In genomic region chr5:37495668-37496067, GRCh38 we compare ENCODE assay signal across 15 cellular contexts.
A peak's percentile ranks its signal among the peaks of the same experiment; 100 is the strongest.
DNase-seq lines count a peak whose midpoint lies in the region; ATAC-seq and TF ChIP-seq lines count a peak whose summit lies in the region.
"Had no signal": no experiment of that assay in that cellular context is flagged by ENCODE, and none has a peak within 500 bp of the region (broad histone marks: within the 10 kb centered on the region; RNA-seq: fewer than 3 reads in every experiment).

No MANE protein-coding gene starts in this region.

- H3K36me3 ChIP-seq in esophagus muscularis mucosa, result peaks cover 0 to 9% (median 0%) of the 10 kb centered on the region in 4 donors
- H3K36me3 ChIP-seq: uterus had no signal

- H3K9me3 ChIP-seq in esophagus muscularis mucosa, result no peaks in the 10 kb centered on the region
- H3K9me3 ChIP-seq in T-helper 17 cell (ENCODE audit: control insufficient read depth, low read length, poor library complexity, severe bottlenecking), result no peaks in the 10 kb centered on the region
- H3K9me3 ChIP-seq: uterus had no signal

- no peak for TF ChIP-seq CTCF in esophagus muscularis mucosa (IDR thresholded peaks at IDR 0.05)

- TF ChIP-seq POLR2A in esophagus muscularis mucosa (IDR thresholded peaks at IDR 0.05; ENCODE audit: low read depth), result no peak

- TF ChIP-seq EP300 in esophagus muscularis mucosa (IDR thresholded peaks at IDR 0.05), result no peak

- ATAC-seq in T-helper 17 cell, result no peak
- ATAC-seq in stimulated activated naive B cell treated with anti-CD40 and anti-IgM and Interleukin-4, amounts not matched to agents 10 μg/mL and 1 μg/mL and 100 μg/mL, for 72 hours (replicated peaks), result no peak
- ATAC-seq in activated naive CD4-positive, alpha-beta T cell treated with anti-CD3 and anti-CD28 coated beads, Interleukin-2, amount 50 U/mL, for 72 hours, result no peak
- ATAC-seq: activated CD8-positive, alpha-beta T cell treated with anti-CD3 and anti-CD28 coated beads, Interleukin-2, amount 10 ng/mL, durations not matched to agents 7 days and 5 days; effector memory CD8-positive, alpha-beta T cell had no signal

- no peak overlapping the region for H3K27ac Mint-ChIP-seq in T-helper 17 cell
- no peak overlapping the region for H3K27ac Mint-ChIP-seq in stimulated activated naive B cell treated with anti-CD40 and anti-IgM and Interleukin-4, amounts not matched to agents 10 μg/mL and 1 μg/mL and 100 μg/mL, for 72 hours
- H3K27ac Mint-ChIP-seq in activated naive CD4-positive, alpha-beta T cell treated with anti-CD3 and anti-CD28 coated beads, Interleukin-2, amount 50 U/mL, for 72 hours, result no peak overlapping the region
- H3K27ac Mint-ChIP-seq: activated CD8-positive, alpha-beta T cell treated with anti-CD3 and anti-CD28 coated beads, Interleukin-2, amount 10 ng/mL, durations not matched to agents 7 days and 5 days; activated naive CD8-positive, alpha-beta T cell treated with anti-CD3 and anti-CD28 coated beads for 36 hours had no signal

- peaks cover 20% of the 10 kb centered on the region for H3K4me1 Mint-ChIP-seq in T-helper 17 cell
- H3K4me1 Mint-ChIP-seq in stimulated activated naive B cell treated with anti-CD40 and anti-IgM and Interleukin-4, amounts not matched to agents 10 μg/mL and 1 μg/mL and 100 μg/mL, for 72 hours, result peaks cover 0 to 1% of the 10 kb centered on the region in 2 donors
- H3K4me1 Mint-ChIP-seq: activated naive CD8-positive, alpha-beta T cell treated with anti-CD3 and anti-CD28 coated beads for 36 hours had no signal

- peaks cover 0 to 4% of the 10 kb centered on the region in 2 donors for H3K9me3 Mint-ChIP-seq in stimulated activated naive B cell treated with anti-CD40 and anti-IgM and Interleukin-4, amounts not matched to agents 10 μg/mL and 1 μg/mL and 100 μg/mL, for 72 hours
- no peaks in the 10 kb centered on the region for H3K9me3 Mint-ChIP-seq in activated naive CD4-positive, alpha-beta T cell treated with anti-CD3 and anti-CD28 coated beads, Interleukin-2, amount 50 U/mL, for 72 hours
- H3K9me3 Mint-ChIP-seq: activated naive CD8-positive, alpha-beta T cell treated with anti-CD3 and anti-CD28 coated beads for 36 hours; effector memory CD8-positive, alpha-beta T cell had no signal

- WGBS in esophagus muscularis mucosa, result 29% methylated on average over 1 of the region's 1 CpG

- peaks cover 0 to 41% (median 25%) of the 10 kb centered on the region in 4 donors for H3K4me1 ChIP-seq in esophagus muscularis mucosa
- H3K4me1 ChIP-seq: uterus had no signal

- DNase-seq in Daoy (ENCODE audit: low read depth) (peak; percentile 52), RPMI7951 (ENCODE audit: low read depth) (peak; percentile 84), esophagus muscularis mucosa (ENCODE audit: extremely low spot score) (no peak), renal cortical epithelial cell (ENCODE audit: low read depth) (peak; percentile 97), T-helper 17 cell (no peak)
- no peak for DNase-seq in activated effector memory CD4-positive, alpha-beta T cell treated with Interleukin-2 at 50 U/mL for 16 hours
- DNase-seq in stimulated activated naive B cell treated with anti-CD40 and anti-IgM and Interleukin-4, amounts not matched to agents 10 μg/mL and 1 μg/mL and 100 μg/mL, for 72 hours, result no peak
- DNase-seq in activated naive CD4-positive, alpha-beta T cell treated with anti-CD3 and anti-CD28 coated beads, Interleukin-2, amount 50 U/mL, for 72 hours (ENCODE audit: low spot score in 2 of 2), result no peak
- DNase-seq: activated CD8-positive, alpha-beta T cell treated with anti-CD3 and anti-CD28 coated beads, Interleukin-2, amount 10 ng/mL, durations not matched to agents 7 days and 5 days; activated naive CD8-positive, alpha-beta T cell treated with anti-CD3 and anti-CD28 coated beads for 36 hours; effector memory CD8-positive, alpha-beta T cell; naive B cell; NCI-H748 treated with DMSO at 0.1 percent for 48 hours; uterus had no signal

- H3K27me3 Mint-ChIP-seq in T-helper 17 cell, result no peaks in the 10 kb centered on the region
- H3K27me3 Mint-ChIP-seq in stimulated activated naive B cell treated with anti-CD40 and anti-IgM and Interleukin-4, amounts not matched to agents 10 μg/mL and 1 μg/mL and 100 μg/mL, for 72 hours, result no peaks in the 10 kb centered on the region
- H3K27me3 Mint-ChIP-seq: activated naive CD8-positive, alpha-beta T cell treated with anti-CD3 and anti-CD28 coated beads for 36 hours; effector memory CD8-positive, alpha-beta T cell; naive B cell had no signal

- no peak overlapping the region for H3K4me3 ChIP-seq in esophagus muscularis mucosa
- H3K4me3 ChIP-seq: skin epidermis, uterus had no signal

- intact Hi-C loops in esophagus muscularis mucosa (cut with DNase I), result no loop called here

- peaks cover 5% of the 10 kb centered on the region for H3K36me3 Mint-ChIP-seq in T-helper 17 cell (ENCODE audit: low read depth)
- peaks cover 40 to 65% of the 10 kb centered on the region in 2 donors for H3K36me3 Mint-ChIP-seq in stimulated activated naive B cell treated with anti-CD40 and anti-IgM and Interleukin-4, amounts not matched to agents 10 μg/mL and 1 μg/mL and 100 μg/mL, for 72 hours
- peaks cover 6 to 15% of the 10 kb centered on the region in 2 donors for H3K36me3 Mint-ChIP-seq in activated naive CD4-positive, alpha-beta T cell treated with anti-CD3 and anti-CD28 coated beads, Interleukin-2, amount 50 U/mL, for 72 hours

- no peak overlapping the region for H3K4me3 Mint-ChIP-seq in T-helper 17 cell
- no peak overlapping the region for H3K4me3 Mint-ChIP-seq in stimulated activated naive B cell treated with anti-CD40 and anti-IgM and Interleukin-4, amounts not matched to agents 10 μg/mL and 1 μg/mL and 100 μg/mL, for 72 hours
- H3K4me3 Mint-ChIP-seq: activated CD8-positive, alpha-beta T cell treated with anti-CD3 and anti-CD28 coated beads, Interleukin-2, amount 10 ng/mL, durations not matched to agents 7 days and 5 days; activated naive CD8-positive, alpha-beta T cell treated with anti-CD3 and anti-CD28 coated beads for 36 hours; effector memory CD8-positive, alpha-beta T cell; naive B cell had no signal

- no peaks in the 10 kb centered on the region for H3K27me3 ChIP-seq in esophagus muscularis mucosa
- H3K27me3 ChIP-seq: uterus had no signal

- H3K27ac ChIP-seq in esophagus muscularis mucosa (replicated peaks in 1 of 4), result peak overlapping the region; percentile 41 to 69 (median 60)
- H3K27ac ChIP-seq: uterus had no signal

Comparison
In these comparisons a context has a peak if more than half of its experiments do, and no peak if none do; other contexts are left out.
1. DNase-seq: peak in Daoy (single experiment), RPMI7951 (single experiment) and renal cortical epithelial cell (single experiment); none in esophagus muscularis mucosa (single experiment), T-helper 17 cell (0 of 3), activated effector memory CD4-positive, alpha-beta T cell treated with Interleukin-2 at 50 U/mL for 16 hours (single experiment), stimulated activated naive B cell treated with anti-CD40 and anti-IgM and Interleukin-4, amounts not matched to agents 10 μg/mL and 1 μg/mL and 100 μg/mL, for 72 hours (single experiment) and activated naive CD4-positive, alpha-beta T cell treated with anti-CD3 and anti-CD28 coated beads, Interleukin-2, amount 50 U/mL, for 72 hours (0 of 2).